8 cellular contexts compared by ENCODE assay signal in genomic region chr1:26161408-26162219, GRCh38. TPM values are rescaled to one million over a fixed set of nuclear protein-coding genes. Genes with fewer than 3 reads are reported as not detected.
DNase-seq lines count a peak whose midpoint lies in the region; FAIRE-seq and TF ChIP-seq lines count a peak whose summit lies in the region.

No MANE protein-coding gene starts in this region.

- H3K9ac ChIP-seq in kidney (ENCODE audit: low read length in 2 of 2): no peak overlapping the region

- no peak overlapping the region for H3K27ac ChIP-seq in HL-60 (replicated peaks)
- no peak overlapping the region for H3K27ac ChIP-seq in kidney (ENCODE audit: low read depth in 2 of 2, low read length in 2 of 2)

- peak overlapping the region; percentile 79 for H3K4me3 Mint-ChIP-seq in T-helper 2 cell treated with Interferon-gamma antibody and Interleukin-4, amounts not matched to agents 5 μg/mL and 100 μg/mL, for 36 hours

- no peak overlapping the region for H3K27ac Mint-ChIP-seq in T-helper 2 cell treated with Interferon-gamma antibody and Interleukin-4, amounts not matched to agents 5 μg/mL and 100 μg/mL, for 36 hours

- no peaks in the 10 kb centered on the region for H3K36me3 Mint-ChIP-seq in T-helper 2 cell treated with Interferon-gamma antibody and Interleukin-4, amounts not matched to agents 5 μg/mL and 100 μg/mL, for 36 hours (ENCODE audit: low read depth)

- intact Hi-C loops in kidney (cut with DNase I): no loop called here

- TF ChIP-seq CTCF in HL-60 (IDR thresholded peaks at IDR 0.05; ENCODE audit: insufficient read depth, low read length) (no peak), kidney (IDR thresholded peaks at IDR 0.05; ENCODE audit: borderline replicate concordance, extremely low read depth, insufficient read depth) (peak; percentile 28)

- FAIRE-seq in kidney (lab: Jason Lieb, UNC): no peak

- H3K9me3 ChIP-seq in kidney (ENCODE audit: control insufficient read depth in 1 of 2, low read length in 2 of 2): no peaks in the 10 kb centered on the region

- peaks cover 3% of the 10 kb centered on the region for H3K27me3 ChIP-seq in HL-60 (ENCODE audit: insufficient read depth, poor library complexity, severe bottlenecking)

- peaks cover 0 to 13% of the 10 kb centered on the region in 2 donors for H3K4me1 ChIP-seq in kidney (ENCODE audit: control insufficient read depth in 1 of 2, insufficient read depth in 1 of 2, low read depth in 1 of 2, low read length in 2 of 2)

- peaks cover 64% of the 10 kb centered on the region for H3K27me3 Mint-ChIP-seq in T-helper 2 cell treated with Interferon-gamma antibody and Interleukin-4, amounts not matched to agents 5 μg/mL and 100 μg/mL, for 36 hours (ENCODE audit: low read depth)

- peaks cover 18% of the 10 kb centered on the region for H3K4me1 Mint-ChIP-seq in T-helper 2 cell treated with Interferon-gamma antibody and Interleukin-4, amounts not matched to agents 5 μg/mL and 100 μg/mL, for 36 hours (ENCODE audit: low read depth)

- no peaks in the 10 kb centered on the region for H3K9me3 Mint-ChIP-seq in T-helper 2 cell treated with Interferon-gamma antibody and Interleukin-4, amounts not matched to agents 5 μg/mL and 100 μg/mL, for 36 hours

- DNase-seq in Ammon's horn (ENCODE audit: low spot score): peak; percentile 50
- peak; percentile 66 to 71 for DNase-seq in HL-60 (ENCODE audit: low read depth in 1 of 2, low spot score in 1 of 2)
- peak; percentile 44 for DNase-seq in T-helper 2 cell treated with Interferon-gamma antibody and Interleukin-4, amounts not matched to agents 5 μg/mL and 100 μg/mL, for 36 hours (ENCODE audit: low spot score)
- DNase-seq in cerebellum (ENCODE audit: low spot score): peak; percentile 62
- DNase-seq in kidney: no peak
- peak; percentile 72 for DNase-seq in stimulated activated CD4-positive, alpha-beta T cell treated with anti-CD3 and anti-CD28 coated beads, Interleukin-15, amount 100 ng/mL, for 24 hours
- DNase-seq in NCI-H2081 (lab: John Stamatoyannopoulos, UW): no peak
- DNase-seq in effector CD4-positive, alpha-beta T cell: no peak

- H3K36me3 ChIP-seq in kidney (ENCODE audit: control insufficient read depth in 1 of 2, insufficient read depth in 2 of 2, low read length in 2 of 2): no peaks in the 10 kb centered on the region

- H3K4me3 ChIP-seq in HL-60 (replicated peaks; ENCODE audit: insufficient read depth, low read length) (peak overlapping the region; percentile 26), kidney (ENCODE audit: low read length in 2 of 2) (peak overlapping the region; percentile 44 to 45)

RNA-seq across cellular contexts. Expression of gene FAM110D, which starts 2.7 kb away (rescaled TPM):
- total RNA-seq in cerebellum (0.64 TPM), kidney (8.1 TPM)
- 4.2 TPM for polyA plus RNA-seq in kidney (ENCODE audit: insufficient read depth, low read depth, low replicate concordance)

RNA-seq across cellular contexts. Expression of gene C1orf232, which starts 7.1 kb away (rescaled TPM):
- total RNA-seq in cerebellum (not detected), kidney (not detected)
- not detected for polyA plus RNA-seq in kidney (ENCODE audit: insufficient read depth, low read depth, low replicate concordance)

RNA-seq across cellular contexts. Expression of gene ZNF593, which starts 8.1 kb away (rescaled TPM):
- total RNA-seq in cerebellum (11.6 TPM), kidney (22.4 TPM)
- 93.2 TPM for polyA plus RNA-seq in kidney (ENCODE audit: insufficient read depth, low read depth, low replicate concordance)

RNA-seq across cellular contexts. Expression of gene ZNF593OS, which starts 10.0 kb away (rescaled TPM):
- total RNA-seq in cerebellum (1.5 TPM), kidney (not detected)
- polyA plus RNA-seq in kidney (ENCODE audit: insufficient read depth, low read depth, low replicate concordance): not detected

RNA-seq across cellular contexts. Expression of gene CNKSR1, which starts 15.7 kb away (rescaled TPM):
- total RNA-seq in cerebellum (4.1 TPM), kidney (19.7 TPM)
- polyA plus RNA-seq in kidney (ENCODE audit: insufficient read depth, low read depth, low replicate concordance): 8.8 TPM

Comparison
In these comparisons a context has a peak if more than half of its experiments do, and no peak if none do; other contexts are left out.
1. DNase-seq: peak in Ammon's horn (single experiment), HL-60 (2 of 2), T-helper 2 cell treated with Interferon-gamma antibody and Interleukin-4, amounts not matched to agents 5 μg/mL and 100 μg/mL, for 36 hours (single experiment), cerebellum (single experiment) and stimulated activated CD4-positive, alpha-beta T cell treated with anti-CD3 and anti-CD28 coated beads, Interleukin-15, amount 100 ng/mL, for 24 hours (single experiment); none in kidney (single experiment), NCI-H2081 (0 of 2) and effector CD4-positive, alpha-beta T cell (single experiment).